ENCODE assay signal across 11 cellular contexts in the genomic region with DNA sequence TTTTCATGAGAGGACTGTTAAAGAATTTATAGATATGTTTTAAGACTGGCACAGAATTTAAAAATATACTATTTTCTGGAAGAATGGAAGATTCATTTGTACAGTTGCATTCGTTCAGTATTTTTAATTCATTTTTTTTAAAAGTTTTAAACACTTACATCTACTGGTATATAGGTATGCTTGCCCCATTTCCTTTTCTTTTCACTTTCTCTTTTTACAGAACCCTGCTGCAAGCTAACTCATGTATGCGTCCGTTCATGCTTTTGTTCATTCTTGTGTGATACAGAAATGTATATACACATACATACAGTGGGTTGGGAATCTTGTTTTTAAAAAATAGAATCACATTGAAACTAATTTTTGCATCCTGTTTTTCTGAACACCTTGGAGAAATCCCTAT. TPM values are rescaled to one million over a fixed set of nuclear protein-coding genes. Genes with fewer than 3 reads are reported as not detected.
DNase-seq lines count a peak whose midpoint lies in the region; ATAC-seq, FAIRE-seq and TF ChIP-seq lines count a peak whose summit lies in the region.
"Had no signal": no experiment of that assay in that cellular context is flagged by ENCODE, and none has a peak within 500 bp of the region (broad histone marks: within the 10 kb centered on the region; RNA-seq: fewer than 3 reads in every experiment).

No MANE protein-coding gene starts in this region.

- peaks cover 47% of the 10 kb centered on the region for H3K79me2 ChIP-seq in GM12878 (ENCODE audit: control insufficient read depth, insufficient read depth, low read length)

- no peak for TF ChIP-seq CTCF in GM12878 (IDR thresholded peaks at IDR 0.05 in 2 of 3, conservative IDR thresholded peaks at IDR 0.05 in 1 of 3; ENCODE audit: control insufficient read depth in 2 of 3, extremely low read depth in 1 of 3, insufficient read depth in 1 of 3, low read depth in 3 of 3, low read length in 3 of 3)

- POLR2A ChIA-PET in GM12878 (lab: Charles Lee): interaction anchor here (0.5 to 2.8 kb wide), 13 partner anchors 8 to 365 kb away, joined by 3 to 15 read pairs (median 4); partner anchors contain the start of genes PACS1 and PELI3

- peaks cover 33% of the 10 kb centered on the region for H3K4me1 ChIP-seq in GM12878 (ENCODE audit: control insufficient read depth, insufficient read depth, low read length)

- peak overlapping the region; percentile 91 for H3K27ac Mint-ChIP-seq in activated CD8-positive, alpha-beta memory T cell treated with anti-CD3 and anti-CD28 coated beads, Interleukin-2, amount 10 ng/mL, durations not matched to agents 7 days and 5 days
- peak overlapping the region; percentile 78 for H3K27ac Mint-ChIP-seq in stimulated activated memory B cell treated with anti-CD40 and anti-IgM and Interleukin-4, amounts not matched to agents 10 μg/mL and 1 μg/mL and 100 μg/mL, for 72 hours

- H3K27ac ChIP-seq in GM12878 (ENCODE audit: control insufficient read depth, insufficient read depth): peak overlapping the region; percentile 55

- peak; percentile 69 for ATAC-seq in activated CD8-positive, alpha-beta memory T cell treated with anti-CD3 and anti-CD28 coated beads, Interleukin-2, amount 10 ng/mL, durations not matched to agents 7 days and 5 days
- peak; percentile 14 for ATAC-seq in HG03342 (IDR thresholded peaks at IDR 0.05; ENCODE audit: unreplicated experiment)
- peak; percentile 51 for ATAC-seq in GM12878
- ATAC-seq in stimulated activated memory B cell treated with anti-CD40 and anti-IgM and Interleukin-4, amounts not matched to agents 10 μg/mL and 1 μg/mL and 100 μg/mL, for 72 hours: no peak

- no peak overlapping the region for H2AFZ ChIP-seq in GM12878 (ENCODE audit: control insufficient read depth, low read depth, low read length)

- H3K4me3 Mint-ChIP-seq in activated CD8-positive, alpha-beta memory T cell treated with anti-CD3 and anti-CD28 coated beads, Interleukin-2, amount 10 ng/mL, durations not matched to agents 7 days and 5 days: peak overlapping the region; percentile 77
- H3K4me3 Mint-ChIP-seq in stimulated activated memory B cell treated with anti-CD40 and anti-IgM and Interleukin-4, amounts not matched to agents 10 μg/mL and 1 μg/mL and 100 μg/mL, for 72 hours: peak overlapping the region; percentile 65

- no peak for TF ChIP-seq POLR2A in GM12878 (IDR thresholded peaks at IDR 0.05; ENCODE audit: low read depth, low read length)

- H3K27me3 ChIP-seq in GM12878 (replicated peaks in 1 of 2; ENCODE audit: control insufficient read depth in 2 of 2, insufficient read depth in 2 of 2, low read length in 1 of 2): no peaks in the 10 kb centered on the region
- H3K27me3 ChIP-seq: stomach had no signal

- H3K27me3 Mint-ChIP-seq in activated CD8-positive, alpha-beta memory T cell treated with anti-CD3 and anti-CD28 coated beads, Interleukin-2, amount 10 ng/mL, durations not matched to agents 7 days and 5 days: no peaks in the 10 kb centered on the region
- no peaks in the 10 kb centered on the region for H3K27me3 Mint-ChIP-seq in stimulated activated memory B cell treated with anti-CD40 and anti-IgM and Interleukin-4, amounts not matched to agents 10 μg/mL and 1 μg/mL and 100 μg/mL, for 72 hours

- SMC1A ChIA-PET in GM12878 (lab: Charles Lee; ENCODE audit: uncharacterized antibody, unreplicated experiment): interaction anchor here (0.6 to 4.0 kb wide), 8 partner anchors 11 to 35 kb away, joined by 3 to 18 read pairs (median 8); no protein-coding TSS in a partner anchor

- in situ Hi-C loops in GM12878 (cut with MboI): no loop called here

- RAD21 ChIA-PET in GM12878 (lab: Charles Lee; ENCODE audit: unreplicated experiment): interaction anchor here (0.7 to 1.6 kb wide), 3 partner anchors 25 to 34 kb away, joined by 3 to 7 read pairs (median 6); no protein-coding TSS in a partner anchor

- no peak for DNase-seq in activated CD8-positive, alpha-beta memory T cell treated with anti-CD3 and anti-CD28 coated beads, Interleukin-2, amount 10 ng/mL, durations not matched to agents 7 days and 5 days
- DNase-seq in activated CD8-positive, alpha-beta memory T cell treated with anti-CD3 and anti-CD28 coated beads, Interleukin-2, amount 50 U/mL, for 48 hours: no peak
- no peak for DNase-seq in GM12878 (ENCODE audit: low read depth, low spot score)
- DNase-seq in stimulated activated CD4-positive, alpha-beta T cell treated with anti-CD3 and anti-CD28 coated beads, Interleukin-4, amount 100 ng/mL, for 1 hour: no peak
- no peak for DNase-seq in NCI-H2196 treated with DMSO at 0.1 percent for 48 hours (lab: John Stamatoyannopoulos, UW; ENCODE audit: unreplicated experiment)
- no peak for DNase-seq in mesenteric fat pad (ENCODE audit: low spot score)
- DNase-seq: EL had no signal

- no peaks in the 10 kb centered on the region for H4K20me1 ChIP-seq in GM12878 (ENCODE audit: control insufficient read depth, insufficient read depth)

- peaks cover 53% of the 10 kb centered on the region for H3K4me1 Mint-ChIP-seq in activated CD8-positive, alpha-beta memory T cell treated with anti-CD3 and anti-CD28 coated beads, Interleukin-2, amount 10 ng/mL, durations not matched to agents 7 days and 5 days
- H3K4me1 Mint-ChIP-seq in stimulated activated memory B cell treated with anti-CD40 and anti-IgM and Interleukin-4, amounts not matched to agents 10 μg/mL and 1 μg/mL and 100 μg/mL, for 72 hours: peaks cover 67% of the 10 kb centered on the region

- intact Hi-C loops in GM12878 (cut with micrococcal nuclease; ENCODE audit: unreplicated experiment): no loop called here

- H3K36me3 Mint-ChIP-seq in activated CD8-positive, alpha-beta memory T cell treated with anti-CD3 and anti-CD28 coated beads, Interleukin-2, amount 10 ng/mL, durations not matched to agents 7 days and 5 days: peaks cover 17% of the 10 kb centered on the region
- H3K36me3 Mint-ChIP-seq in stimulated activated memory B cell treated with anti-CD40 and anti-IgM and Interleukin-4, amounts not matched to agents 10 μg/mL and 1 μg/mL and 100 μg/mL, for 72 hours: peaks cover 4% of the 10 kb centered on the region

- CTCF ChIA-PET in activated CD8-positive, alpha-beta memory T cell treated with anti-CD3 and anti-CD28 coated beads, Interleukin-2, amount 10 ng/mL, durations not matched to agents 7 days and 5 days (lab: Charles Lee): interaction anchor here (0.7 to 2.3 kb wide), 11 partner anchors 10 to 56 kb away, joined by 3 to 11 read pairs (median 6); partner anchors contain the start of gene PACS1
- CTCF ChIA-PET in GM12878 (lab: Yijun Ruan, JAX): interaction anchor here (0.9 to 1.9 kb wide), 7 partner anchors 10 to 32 kb away, joined by 3 to 4 read pairs (median 3); no protein-coding TSS in a partner anchor

- TF ChIP-seq EP300 in GM12878 (IDR thresholded peaks at IDR 0.05; ENCODE audit: borderline replicate concordance in 1 of 2, control insufficient read depth in 1 of 2, low read depth in 2 of 2, low read length in 2 of 2): no peak

- H3K9ac ChIP-seq in GM12878 (ENCODE audit: control insufficient read depth, insufficient read depth, low read length): peak overlapping the region; percentile 31

- no TSS peak for BruUV-seq in GM12878 (replicated peaks; lab: Mats Ljungman, UMichigan)

- H3K4me2 ChIP-seq in GM12878 (ENCODE audit: control insufficient read depth, insufficient read depth): peak overlapping the region; percentile 94

- H3K4me3 ChIP-seq in GM12878: peak overlapping the region; percentile 30
- H3K4me3 ChIP-seq: stomach had no signal

- FAIRE-seq in GM12878 (lab: Jason Lieb, UNC): no peak

- TF ChIP-seq RAD21 in GM12878 (IDR thresholded peaks at IDR 0.05; ENCODE audit: insufficient read depth, low read depth, low read length): no peak

- no peaks in the 10 kb centered on the region for H3K9me3 ChIP-seq in GM12878 (replicated peaks; ENCODE audit: control insufficient read depth, insufficient read depth, low read length)
- H3K9me3 ChIP-seq: stomach had no signal

- H3K9me3 Mint-ChIP-seq in activated CD8-positive, alpha-beta memory T cell treated with anti-CD3 and anti-CD28 coated beads, Interleukin-2, amount 10 ng/mL, durations not matched to agents 7 days and 5 days (ENCODE audit: low read depth): no peaks in the 10 kb centered on the region
- no peaks in the 10 kb centered on the region for H3K9me3 Mint-ChIP-seq in stimulated activated memory B cell treated with anti-CD40 and anti-IgM and Interleukin-4, amounts not matched to agents 10 μg/mL and 1 μg/mL and 100 μg/mL, for 72 hours

- H3K36me3 ChIP-seq in GM12878 (ENCODE audit: control insufficient read depth in 2 of 2, insufficient read depth in 2 of 2, low read length in 1 of 2): no peaks in the 10 kb centered on the region

- 0% methylated on average over 3 of the region's 3 CpGs for WGBS in GM12878 (ENCODE audit: insufficient coverage, insufficient replicate concordance, low lambda C conversion rate, missing lambda C conversion rate)

RNA-seq across cellular contexts. Expression of gene PACS1, which starts 31.0 kb away (rescaled TPM):
- total RNA-seq in activated CD8-positive, alpha-beta memory T cell treated with anti-CD3 and anti-CD28 coated beads, Interleukin-2, amount 10 ng/mL, durations not matched to agents 7 days and 5 days: 100 to 1,000 TPM in 1 of 2 experiments, 10 to 100 TPM in 1; 96.6 to 104 TPM
- 218 and 227 TPM in 2 replicates for total RNA-seq in GM12878 (2013; cell fraction: nucleolus; rRNA removed)
- total RNA-seq in GM12878 (2014; rRNA removed) (11.4 and 14.7 TPM in 2 replicates), GM12878 (2014; rRNA removed; fragmentation: Illumina TruSeq; extraction: Trizol) (13.9 and 15.0 TPM in 2 replicates), GM12878 (2021) (71.9 and 74.3 TPM in 2 replicates), mesenteric fat pad (64.9 TPM)
- 39.8 TPM for polyA plus RNA-seq in GM12878 (2011; ENCODE audit: low read depth)
- polyA plus RNA-seq in GM12878 (2011; rRNA removed) (22.3 and 27.2 TPM in 2 replicates), GM12878 (2014; fragmentation: Illumina TruSeq; extraction: Trizol) (24.8 and 40.1 TPM in 2 replicates), GM12878 (2014; fragmentation: Nextera tagmentation; extraction: Ambion mirVana) (1 to 10 TPM; 1.1 to 1.2 TPM), GM12878 (2014; rRNA removed) (30.3 and 35.6 TPM in 2 replicates), GM12878 (2016; fragmentation: Nextera tagmentation; extraction: Ambion mirVana) (10 to 100 TPM; 16.5 to 19.3 TPM)
- polyA plus RNA-seq in GM12878 (2011; cell fraction: cytosol; rRNA removed): 22.9 and 29.1 TPM in 2 replicates
- polyA plus RNA-seq in GM12878 (2011; cell fraction: nucleus; rRNA removed): 54.4 and 80.0 TPM in 2 replicates
- 74.3 and 85.8 TPM in 2 replicates for polyA plus RNA-seq in GM12878 (2012)
- polyA minus RNA-seq in GM12878 (2011; rRNA and poly(A)+ RNA removed): 69.0 and 103 TPM in 2 replicates
- 39.8 and 50.6 TPM in 2 replicates for polyA minus RNA-seq in GM12878 (2011; cell fraction: cytosol; rRNA and poly(A)+ RNA removed)
- 40.5 and 66.1 TPM in 2 replicates for polyA minus RNA-seq in GM12878 (2011; cell fraction: nucleus; rRNA and poly(A)+ RNA removed)

RNA-seq across cellular contexts. Expression of gene SF3B2, which starts 48.9 kb away (rescaled TPM):
- 100 to 1,000 TPM; 256 to 281 TPM for total RNA-seq in activated CD8-positive, alpha-beta memory T cell treated with anti-CD3 and anti-CD28 coated beads, Interleukin-2, amount 10 ng/mL, durations not matched to agents 7 days and 5 days
- 164 and 227 TPM in 2 replicates for total RNA-seq in GM12878 (2013; cell fraction: nucleolus; rRNA removed)
- total RNA-seq in GM12878 (2014; rRNA removed): 124 and 138 TPM in 2 replicates
- total RNA-seq in GM12878 (2014; rRNA removed; fragmentation: Illumina TruSeq; extraction: Trizol): 144 and 150 TPM in 2 replicates
- total RNA-seq in GM12878 (2021): 232 and 235 TPM in 2 replicates
- 102 TPM for polyA plus RNA-seq in GM12878 (2011; ENCODE audit: low read depth)
- 55.7 and 91.4 TPM in 2 replicates for polyA plus RNA-seq in GM12878 (2011; rRNA removed)
- polyA plus RNA-seq in GM12878 (2011; cell fraction: cytosol; rRNA removed): 123 and 134 TPM in 2 replicates
- 123 and 176 TPM in 2 replicates for polyA plus RNA-seq in GM12878 (2011; cell fraction: nucleus; rRNA removed)
- 154 and 158 TPM in 2 replicates for polyA plus RNA-seq in GM12878 (2012)
- 220 and 221 TPM in 2 replicates for polyA plus RNA-seq in GM12878 (2014; fragmentation: Illumina TruSeq; extraction: Trizol)
- 100 to 1,000 TPM in 1 of 2 experiments, 10 to 100 TPM in 1; 56.3 to 123 TPM for polyA plus RNA-seq in GM12878 (2014; fragmentation: Nextera tagmentation; extraction: Ambion mirVana)
- polyA plus RNA-seq in GM12878 (2014; rRNA removed): 126 and 128 TPM in 2 replicates
- 100 to 1,000 TPM; 243 to 245 TPM for polyA plus RNA-seq in GM12878 (2016; fragmentation: Nextera tagmentation; extraction: Ambion mirVana)
- 46.3 and 58.3 TPM in 2 replicates for polyA minus RNA-seq in GM12878 (2011; rRNA and poly(A)+ RNA removed)
- polyA minus RNA-seq in GM12878 (2011; cell fraction: cytosol; rRNA and poly(A)+ RNA removed): 49.4 and 57.5 TPM in 2 replicates
- polyA minus RNA-seq in GM12878 (2011; cell fraction: nucleus; rRNA and poly(A)+ RNA removed): 25.9 and 41.6 TPM in 2 replicates
- 164 TPM for total RNA-seq in mesenteric fat pad

RNA-seq across cellular contexts. Expression of gene GAL3ST3, which starts 52.1 kb away (rescaled TPM):
- total RNA-seq in activated CD8-positive, alpha-beta memory T cell treated with anti-CD3 and anti-CD28 coated beads, Interleukin-2, amount 10 ng/mL, durations not matched to agents 7 days and 5 days: not detected
- total RNA-seq in GM12878 (2013; cell fraction: nucleolus; rRNA removed): not detected in 2 replicates
- total RNA-seq in GM12878 (2014; rRNA removed) (not detected in 2 replicates), GM12878 (2014; rRNA removed; fragmentation: Illumina TruSeq; extraction: Trizol) (not detected in 2 replicates), GM12878 (2021) (not detected in 2 replicates), mesenteric fat pad (not detected)
- not detected for polyA plus RNA-seq in GM12878 (2011; ENCODE audit: low read depth)
- polyA plus RNA-seq in GM12878 (2011; rRNA removed) (not detected in 2 replicates), GM12878 (2014; fragmentation: Illumina TruSeq; extraction: Trizol) (not detected in 2 replicates), GM12878 (2014; fragmentation: Nextera tagmentation; extraction: Ambion mirVana) (not detected), GM12878 (2014; rRNA removed) (0.06 and 0.15 TPM in 2 replicates), GM12878 (2016; fragmentation: Nextera tagmentation; extraction: Ambion mirVana) (under 1 TPM in 1 of 2 experiments, not detected in 1; 0.12 TPM)
- not detected in 2 replicates for polyA plus RNA-seq in GM12878 (2011; cell fraction: cytosol; rRNA removed)
- 0.10 TPM in 1 of 2 replicates, not detected in the other for polyA plus RNA-seq in GM12878 (2011; cell fraction: nucleus; rRNA removed)
- polyA plus RNA-seq in GM12878 (2012): not detected in 2 replicates
- polyA minus RNA-seq in GM12878 (2011; rRNA and poly(A)+ RNA removed): not detected in 2 replicates
- polyA minus RNA-seq in GM12878 (2011; cell fraction: cytosol; rRNA and poly(A)+ RNA removed): not detected in 2 replicates
- not detected in 2 replicates for polyA minus RNA-seq in GM12878 (2011; cell fraction: nucleus; rRNA and poly(A)+ RNA removed)
- total RNA-seq: fibroblast of villous mesenchyme, stomach had no signal
- polyA plus RNA-seq: stomach had no signal
